In genomic region chr2:96760036-96760985, GRCh38 we compare ENCODE assay signal across 8 cellular contexts. TPM values are rescaled to one million over a fixed set of nuclear protein-coding genes. Genes with fewer than 3 reads are reported as not detected.
A peak's percentile ranks its signal among the peaks of the same experiment; 100 is the strongest.
DNase-seq lines count a peak whose midpoint lies in the region; ATAC-seq and TF ChIP-seq lines count a peak whose summit lies in the region.

CNNM4 (plus strand) TSS chr2:96760902; CDS start chr2:96761000, 98 bp downstream.

- H3K4me3 ChIP-seq in Peyer's patch = peak within 1 kb of the TSS; percentile 68 to 93 (median 74)
- H3K4me3 ChIP-seq in naive thymus-derived CD4-positive, alpha-beta T cell (ENCODE audit: low read length) = peak within 1 kb of the TSS; percentile 83

- DNase-seq in DMS79 treated with DMSO at 0.1 percent for 48 hours (lab: John Stamatoyannopoulos, UW) = peak; percentile 93
- DNase-seq in Peyer's patch = peak; percentile 92 to 98 (median 97)
- DNase-seq in activated T-helper 1 cell treated with Interleukin-2 at 50 U/mL for 16 hours (ENCODE audit: low read depth) = peak; percentile 86
- DNase-seq in fibroblast of gingiva (ENCODE audit: low read depth) = peak; percentile 92
- peak; percentile 82 to 95 (median 91) for DNase-seq in naive thymus-derived CD4-positive, alpha-beta T cell

- TF ChIP-seq CTCF in Peyer's patch (IDR thresholded peaks at IDR 0.05) = peak in 2 of 6 experiments; percentile 9 to 11

- peaks cover 4 to 56% (median 16%) of the 10 kb centered on the region in 4 donors for H3K4me1 ChIP-seq in Peyer's patch
- peaks cover 46 to 53% of the 10 kb centered on the region in 2 donors for H3K4me1 ChIP-seq in naive thymus-derived CD4-positive, alpha-beta T cell (ENCODE audit: control insufficient read depth in 2 of 2, insufficient read depth in 2 of 2, low read length in 2 of 2)

- no peaks in the 10 kb centered on the region for H3K27me3 ChIP-seq in Peyer's patch
- no peaks in the 10 kb centered on the region for H3K27me3 ChIP-seq in naive thymus-derived CD4-positive, alpha-beta T cell (ENCODE audit: control insufficient read depth in 2 of 2, insufficient read depth in 2 of 2, low read length in 2 of 2)

- POLR2A ChIA-PET in naive thymus-derived CD4-positive, alpha-beta T cell (lab: Charles Lee) = interaction anchor here (0.6 to 4.1 kb wide), 9 partner anchors 14 to 222 kb away, joined by 3 to 19 read pairs (median 6); partner anchors contain the start of genes KANSL3 and LMAN2L

- H3K27ac ChIP-seq in KOPT-K1 (ENCODE audit: low read depth, low read length, poor library complexity, severe bottlenecking) (peak within 1 kb of the TSS; percentile 54), Peyer's patch (peak within 1 kb of the TSS; percentile 87 to 97 (median 88))
- peak within 1 kb of the TSS; percentile 81 for H3K27ac ChIP-seq in naive thymus-derived CD4-positive, alpha-beta T cell (ENCODE audit: low read depth, low read length)

- intact Hi-C loops in naive thymus-derived CD4-positive, alpha-beta T cell (cut with micrococcal nuclease) = loop anchor here (1.0 to 10.0 kb wide), 24 partner anchors 14 to 1234 kb away; partner anchors contain the start of genes ANKRD36 (in 2 of the 2), ANKRD39 (in 2 of the 2), ARID5A (in 2 of the 2) and CIAO1 (in 2 of the 2)

- peaks cover 41 to 57% (median 49%) of the 10 kb centered on the region in 7 donors for H3K4me1 Mint-ChIP-seq in naive thymus-derived CD4-positive, alpha-beta T cell
- peaks cover 54% of the 10 kb centered on the region for H3K4me1 Mint-ChIP-seq in stimulated activated memory B cell treated with anti-CD40 and anti-IgM and Interleukin-4, amounts not matched to agents 10 μg/mL and 1 μg/mL and 100 μg/mL, for 72 hours

- H3K9me3 ChIP-seq in KOPT-K1 (ENCODE audit: insufficient read depth, low read length, poor library complexity, severe bottlenecking) = no peaks in the 10 kb centered on the region
- H3K9me3 ChIP-seq in Peyer's patch = no peaks in the 10 kb centered on the region
- no peaks in the 10 kb centered on the region for H3K9me3 ChIP-seq in naive thymus-derived CD4-positive, alpha-beta T cell (ENCODE audit: control insufficient read depth in 2 of 3, low read length in 3 of 3)

- ATAC-seq in GM21825 (IDR thresholded peaks at IDR 0.05; ENCODE audit: unreplicated experiment) = peak; percentile 83
- peak; percentile 96 for ATAC-seq in naive thymus-derived CD4-positive, alpha-beta T cell
- ATAC-seq in stimulated activated memory B cell treated with anti-CD40 and anti-IgM and Interleukin-4, amounts not matched to agents 10 μg/mL and 1 μg/mL and 100 μg/mL, for 72 hours = peak; percentile 95

- H3K9me3 Mint-ChIP-seq in naive thymus-derived CD4-positive, alpha-beta T cell = no peaks in the 10 kb centered on the region
- H3K9me3 Mint-ChIP-seq in stimulated activated memory B cell treated with anti-CD40 and anti-IgM and Interleukin-4, amounts not matched to agents 10 μg/mL and 1 μg/mL and 100 μg/mL, for 72 hours = no peaks in the 10 kb centered on the region

- peak within 1 kb of the TSS; percentile 80 to 94 (median 90) for H3K27ac Mint-ChIP-seq in naive thymus-derived CD4-positive, alpha-beta T cell
- H3K27ac Mint-ChIP-seq in stimulated activated memory B cell treated with anti-CD40 and anti-IgM and Interleukin-4, amounts not matched to agents 10 μg/mL and 1 μg/mL and 100 μg/mL, for 72 hours = peak within 1 kb of the TSS; percentile 86

- H3K4me3 Mint-ChIP-seq in naive thymus-derived CD4-positive, alpha-beta T cell = peak within 1 kb of the TSS; percentile 85 to 96 (median 89)
- H3K4me3 Mint-ChIP-seq in stimulated activated memory B cell treated with anti-CD40 and anti-IgM and Interleukin-4, amounts not matched to agents 10 μg/mL and 1 μg/mL and 100 μg/mL, for 72 hours = peak within 1 kb of the TSS; percentile 90

- CTCF ChIA-PET in naive thymus-derived CD4-positive, alpha-beta T cell (lab: Charles Lee) = interaction anchor here (0.5 to 4.8 kb wide), 10 partner anchors 14 to 352 kb away, joined by 3 to 40 read pairs (median 3); partner anchors contain the start of genes ANKRD36, ANKRD39 and CNNM3

- peaks cover 0 to 3% (median 0%) of the 10 kb centered on the region in 5 donors for H3K36me3 Mint-ChIP-seq in naive thymus-derived CD4-positive, alpha-beta T cell
- H3K36me3 Mint-ChIP-seq in stimulated activated memory B cell treated with anti-CD40 and anti-IgM and Interleukin-4, amounts not matched to agents 10 μg/mL and 1 μg/mL and 100 μg/mL, for 72 hours = no peaks in the 10 kb centered on the region

- no peak for TF ChIP-seq POLR2A in Peyer's patch (IDR thresholded peaks at IDR 0.05)

- no peaks in the 10 kb centered on the region for H3K36me3 ChIP-seq in KOPT-K1 (ENCODE audit: insufficient read depth, low read length)
- H3K36me3 ChIP-seq in Peyer's patch = no peaks in the 10 kb centered on the region
- H3K36me3 ChIP-seq in naive thymus-derived CD4-positive, alpha-beta T cell (ENCODE audit: control insufficient read depth in 2 of 3, insufficient read depth in 3 of 3, low read length in 3 of 3) = no peaks in the 10 kb centered on the region

- H3K27me3 Mint-ChIP-seq in naive thymus-derived CD4-positive, alpha-beta T cell = no peaks in the 10 kb centered on the region
- H3K27me3 Mint-ChIP-seq in stimulated activated memory B cell treated with anti-CD40 and anti-IgM and Interleukin-4, amounts not matched to agents 10 μg/mL and 1 μg/mL and 100 μg/mL, for 72 hours = no peaks in the 10 kb centered on the region

RNA-seq across cellular contexts. Expression of gene CNNM4, which starts in this region (rescaled TPM):
- total RNA-seq in Peyer's patch = 10 to 100 TPM; 19.0 to 53.9 (median 41.7) TPM
- 1 to 10 TPM; 4.6 to 9.5 (median 5.5) TPM for total RNA-seq in naive thymus-derived CD4-positive, alpha-beta T cell
- 1 to 10 TPM; 1.4 to 2.0 TPM for polyA plus RNA-seq in naive thymus-derived CD4-positive, alpha-beta T cell

Comparison
In these comparisons a context has a peak if more than half of its experiments do, and no peak if none do; other contexts are left out.
1. Peak in every context shown above with its lines: DNase-seq, ATAC-seq, H3K4me3 ChIP-seq and H3K27ac ChIP-seq.